Comparison of ENCODE assay signal across 31 cellular contexts in the genomic region with DNA sequence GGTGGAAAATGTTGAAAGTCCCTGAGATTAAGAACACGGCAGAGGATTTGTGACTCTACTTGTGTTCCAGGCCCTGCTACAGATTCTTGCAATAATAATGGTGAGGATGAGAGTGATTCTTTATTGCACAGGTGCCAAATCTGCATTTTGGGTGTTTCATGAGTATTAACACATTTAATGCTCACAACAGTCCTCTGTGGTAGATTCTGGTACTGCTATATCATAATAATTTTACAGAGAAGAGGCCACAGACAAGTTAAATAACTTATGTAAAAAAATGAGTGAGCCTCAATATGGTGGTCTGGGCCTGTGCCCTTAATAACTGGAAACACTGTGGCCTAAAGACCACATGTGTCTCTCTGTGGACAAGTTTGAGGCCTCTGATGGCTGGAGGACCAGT.
"Had no signal": no experiment of that assay in that cellular context is flagged by ENCODE, and none has a peak within 500 bp of the region (broad histone marks: within the 10 kb centered on the region; RNA-seq: fewer than 3 reads in every experiment).

No MANE protein-coding gene starts in this region.

- H3K36me3 ChIP-seq: ascending aorta, breast epithelium, cardiac muscle cell, esophagus squamous epithelium had no signal

- ATAC-seq: activated CD4-positive, alpha-beta T cell treated with anti-CD3 and anti-CD28 coated beads for 36 hours; activated naive CD4-positive, alpha-beta T cell treated with anti-CD3 and anti-CD28 coated beads, Interleukin-2, amount 50 U/mL, for 72 hours; activated T-cell treated with anti-CD3 and anti-CD28 coated beads, Interleukin-2, amount 50 U/mL, for 72 hours; T-helper 17 cell had no signal

- H3K27ac ChIP-seq: ascending aorta, breast epithelium, cardiac muscle cell, dorsolateral prefrontal cortex, esophagus squamous epithelium had no signal

- H3K27me3 ChIP-seq: ascending aorta, breast epithelium, cardiac muscle cell, dorsolateral prefrontal cortex, esophagus squamous epithelium had no signal

- H3K9me3 ChIP-seq: ascending aorta, breast epithelium, esophagus squamous epithelium had no signal

- DNase-seq: activated CD4-positive, alpha-beta memory T cell treated with anti-CD3 and anti-CD28 coated beads, Interleukin-2, amount 10 ng/mL, durations not matched to agents 7 days and 5 days; activated CD4-positive, alpha-beta T cell treated with anti-CD3 and anti-CD28 coated beads for 36 hours; activated CD4-positive, alpha-beta T cell treated with anti-CD3 and anti-CD28 coated beads, Interleukin-2, amount 10 ng/mL, durations not matched to agents 24 days and 14 days; activated CD4-positive, alpha-beta T cell treated with anti-CD3 and anti-CD28 coated beads, Interleukin-2, amount 50 U/mL, for 4 hours; activated CD4-positive, CD25-positive, alpha-beta regulatory T cell; activated CD4-positive, CD25-positive, alpha-beta regulatory T cell treated with anti-CD3 and anti-CD28 coated beads, Interleukin-2, amount 50 U/mL, for 72 hours; activated CD8-positive, alpha-beta memory T cell treated with anti-CD3 and anti-CD28 coated beads, Interleukin-2, amount 50 U/mL, for 48 hours; activated gamma-delta T cell; activated naive CD4-positive, alpha-beta T cell; activated naive CD4-positive, alpha-beta T cell treated with anti-CD3 and anti-CD28 coated beads, Interleukin-2, amount 10 ng/mL, durations not matched to agents 7 days and 5 days; activated naive CD8-positive, alpha-beta T cell treated with anti-CD3 and anti-CD28 coated beads, Interleukin-2, amount 10 ng/mL, durations not matched to agents 7 days and 5 days; activated T-cell treated with anti-CD3 and anti-CD28 coated beads for 4 hours; activated T-cell treated with anti-CD3 and anti-CD28 coated beads, Interleukin-2, amount 50 U/mL, for 24 hours; activated T-cell treated with anti-CD3 and anti-CD28 coated beads, Interleukin-2, amount 50 U/mL, for 72 hours; central memory CD4-positive, alpha-beta T cell; cerebellar nuclear complex; dorsolateral prefrontal cortex; effector memory CD4-positive, alpha-beta T cell; esophagus squamous epithelium; head of caudate nucleus; T-helper 1 cell; T-helper 17 cell; T1000 had no signal

- H3K4me3 ChIP-seq: ascending aorta, breast epithelium, cardiac muscle cell, coronary artery, dorsolateral prefrontal cortex, esophagus squamous epithelium had no signal

- H3K27me3 Mint-ChIP-seq: activated naive CD4-positive, alpha-beta T cell treated with anti-CD3 and anti-CD28 coated beads, Interleukin-2, amount 10 ng/mL, durations not matched to agents 7 days and 5 days; activated T-cell treated with anti-CD3 and anti-CD28 coated beads, Interleukin-2, amount 50 U/mL, for 24 hours had no signal

- H3K9me3 Mint-ChIP-seq: activated CD4-positive, alpha-beta memory T cell treated with anti-CD3 and anti-CD28 coated beads, Interleukin-2, amount 10 ng/mL, durations not matched to agents 7 days and 5 days; activated CD4-positive, alpha-beta T cell treated with anti-CD3 and anti-CD28 coated beads, Interleukin-2, amount 10 ng/mL, durations not matched to agents 24 days and 14 days; activated naive CD4-positive, alpha-beta T cell treated with anti-CD3 and anti-CD28 coated beads, Interleukin-2, amount 10 ng/mL, durations not matched to agents 7 days and 5 days; activated naive CD4-positive, alpha-beta T cell treated with anti-CD3 and anti-CD28 coated beads, Interleukin-2, amount 50 U/mL, for 72 hours; activated naive CD8-positive, alpha-beta T cell treated with anti-CD3 and anti-CD28 coated beads, Interleukin-2, amount 10 ng/mL, durations not matched to agents 7 days and 5 days; activated T-cell treated with anti-CD3 and anti-CD28 coated beads, Interleukin-2, amount 50 U/mL, for 24 hours; activated T-cell treated with anti-CD3 and anti-CD28 coated beads, Interleukin-2, amount 50 U/mL, for 72 hours; brain; dendritic cell treated with granulocyte-macrophage colony-stimulating factor and Interleukin-4, amounts not matched to agents 40 ng/mL and 50 ng/mL, for 4 days; T-helper 2 cell treated with Interferon-gamma antibody and Interleukin-4, amounts not matched to agents 5 μg/mL and 100 μg/mL, for 36 hours had no signal

- H3K4me1 Mint-ChIP-seq: activated CD4-positive, alpha-beta memory T cell treated with anti-CD3 and anti-CD28 coated beads, Interleukin-2, amount 10 ng/mL, durations not matched to agents 7 days and 5 days; activated CD4-positive, alpha-beta T cell treated with anti-CD3 and anti-CD28 coated beads for 36 hours; activated CD4-positive, alpha-beta T cell treated with anti-CD3 and anti-CD28 coated beads, Interleukin-2, amount 10 ng/mL, durations not matched to agents 24 days and 14 days; activated naive CD4-positive, alpha-beta T cell treated with anti-CD3 and anti-CD28 coated beads, Interleukin-2, amount 10 ng/mL, durations not matched to agents 7 days and 5 days; activated naive CD8-positive, alpha-beta T cell treated with anti-CD3 and anti-CD28 coated beads, Interleukin-2, amount 10 ng/mL, durations not matched to agents 7 days and 5 days; T-helper 17 cell had no signal

- H3K27ac Mint-ChIP-seq: activated CD4-positive, alpha-beta memory T cell treated with anti-CD3 and anti-CD28 coated beads, Interleukin-2, amount 10 ng/mL, durations not matched to agents 7 days and 5 days; activated CD4-positive, alpha-beta T cell treated with anti-CD3 and anti-CD28 coated beads for 36 hours; activated CD4-positive, alpha-beta T cell treated with anti-CD3 and anti-CD28 coated beads, Interleukin-2, amount 10 ng/mL, durations not matched to agents 24 days and 14 days; activated naive CD4-positive, alpha-beta T cell treated with anti-CD3 and anti-CD28 coated beads, Interleukin-2, amount 10 ng/mL, durations not matched to agents 7 days and 5 days; activated naive CD4-positive, alpha-beta T cell treated with anti-CD3 and anti-CD28 coated beads, Interleukin-2, amount 50 U/mL, for 72 hours; activated naive CD8-positive, alpha-beta T cell treated with anti-CD3 and anti-CD28 coated beads, Interleukin-2, amount 10 ng/mL, durations not matched to agents 7 days and 5 days; activated T-cell treated with anti-CD3 and anti-CD28 coated beads, Interleukin-2, amount 50 U/mL, for 24 hours; activated T-cell treated with anti-CD3 and anti-CD28 coated beads, Interleukin-2, amount 50 U/mL, for 72 hours; brain; dendritic cell treated with granulocyte-macrophage colony-stimulating factor and Interleukin-4, amounts not matched to agents 40 ng/mL and 50 ng/mL, for 4 days; T-helper 17 cell; T-helper 2 cell treated with Interferon-gamma antibody and Interleukin-4, amounts not matched to agents 5 μg/mL and 100 μg/mL, for 36 hours had no signal

- H3K4me3 Mint-ChIP-seq: activated CD4-positive, alpha-beta memory T cell treated with anti-CD3 and anti-CD28 coated beads, Interleukin-2, amount 10 ng/mL, durations not matched to agents 7 days and 5 days; activated CD4-positive, alpha-beta T cell treated with anti-CD3 and anti-CD28 coated beads for 36 hours; activated CD4-positive, alpha-beta T cell treated with anti-CD3 and anti-CD28 coated beads, Interleukin-2, amount 10 ng/mL, durations not matched to agents 24 days and 14 days; activated naive CD4-positive, alpha-beta T cell treated with anti-CD3 and anti-CD28 coated beads, Interleukin-2, amount 10 ng/mL, durations not matched to agents 7 days and 5 days; activated naive CD8-positive, alpha-beta T cell treated with anti-CD3 and anti-CD28 coated beads, Interleukin-2, amount 10 ng/mL, durations not matched to agents 7 days and 5 days; activated T-cell treated with anti-CD3 and anti-CD28 coated beads, Interleukin-2, amount 50 U/mL, for 24 hours; activated T-cell treated with anti-CD3 and anti-CD28 coated beads, Interleukin-2, amount 50 U/mL, for 72 hours; brain; dendritic cell treated with granulocyte-macrophage colony-stimulating factor and Interleukin-4, amounts not matched to agents 40 ng/mL and 50 ng/mL, for 4 days; T-helper 17 cell; T-helper 2 cell treated with Interferon-gamma antibody and Interleukin-4, amounts not matched to agents 5 μg/mL and 100 μg/mL, for 36 hours had no signal

- H3K4me1 ChIP-seq: ascending aorta, breast epithelium, esophagus squamous epithelium had no signal

- H3K36me3 Mint-ChIP-seq: activated naive CD4-positive, alpha-beta T cell treated with anti-CD3 and anti-CD28 coated beads, Interleukin-2, amount 10 ng/mL, durations not matched to agents 7 days and 5 days; activated naive CD4-positive, alpha-beta T cell treated with anti-CD3 and anti-CD28 coated beads, Interleukin-2, amount 50 U/mL, for 72 hours; activated naive CD8-positive, alpha-beta T cell treated with anti-CD3 and anti-CD28 coated beads, Interleukin-2, amount 10 ng/mL, durations not matched to agents 7 days and 5 days; brain had no signal
